ENCODE assay signal across 13 cellular contexts in genomic region chr17:57092171-57092570, GRCh38. TPM values are rescaled to one million over a fixed set of nuclear protein-coding genes. Genes with fewer than 3 reads are reported as not detected.
A peak's percentile ranks its signal among the peaks of the same experiment; 100 is the strongest.
DNase-seq lines count a peak whose midpoint lies in the region; ATAC-seq and TF ChIP-seq lines count a peak whose summit lies in the region.
"Had no signal": no experiment of that assay in that cellular context is flagged by ENCODE, and none has a peak within 500 bp of the region (broad histone marks: within the 10 kb centered on the region; RNA-seq: fewer than 3 reads in every experiment).

No MANE protein-coding gene starts in this region.

- DNase-seq in GM10266 (ENCODE audit: extremely low spot score): peak; percentile 41
- peak; percentile 66 for DNase-seq in NOMO-1 treated with dmso at 0.1 percent for 144 hours (lab: John Stamatoyannopoulos, UW; ENCODE audit: unreplicated experiment)
- no peak for DNase-seq in esophagus squamous epithelium (lab: John Stamatoyannopoulos, UW)
- DNase-seq in activated CD8-positive, alpha-beta memory T cell treated with anti-CD3 and anti-CD28 coated beads, Interleukin-2, amount 50 U/mL, for 4 hours: no peak
- no peak for DNase-seq in activated effector memory CD4-positive, alpha-beta T cell treated with anti-CD3 and anti-CD28 coated beads, Interleukin-2, amount 50 U/mL, for 16 hours
- DNase-seq: activated CD8-positive, alpha-beta T cell treated with anti-CD3 and anti-CD28 coated beads for 36 hours; NCI-H187 had no signal

- H3K9me3 ChIP-seq in esophagus squamous epithelium (no peaks in the 10 kb centered on the region), skeletal muscle tissue (ENCODE audit: control insufficient read depth in 3 of 3, low read length in 3 of 3) (no peaks in the 10 kb centered on the region)
- H3K9me3 ChIP-seq: neutrophil had no signal

- H3K27ac ChIP-seq in esophagus squamous epithelium (peak overlapping the region; percentile 25 to 99 (median 82)), skeletal muscle tissue (ENCODE audit: low read depth, low read length) (peak overlapping the region; percentile 97)
- H3K27ac ChIP-seq: cardiac muscle cell, neutrophil had no signal

- H3K36me3 ChIP-seq in esophagus squamous epithelium: no peaks in the 10 kb centered on the region
- peaks cover 0 to 5% (median 0%) of the 10 kb centered on the region in 3 donors for H3K36me3 ChIP-seq in skeletal muscle tissue (ENCODE audit: control insufficient read depth in 3 of 3, insufficient read depth in 3 of 3, low read length in 3 of 3)
- H3K36me3 ChIP-seq: cardiac muscle cell, neutrophil had no signal

- TF ChIP-seq CTCF in GM10266 (IDR thresholded peaks at IDR 0.05; ENCODE audit: control insufficient read depth, insufficient read depth, low read depth, missing control alignments) (no peak), esophagus squamous epithelium (IDR thresholded peaks at IDR 0.05) (no peak)

- peak in 1 of 4 donors; percentile 37 for TF ChIP-seq POLR2A in esophagus squamous epithelium (IDR thresholded peaks at IDR 0.05)

- peak overlapping the region; percentile 41 to 91 (median 44) for H3K9ac ChIP-seq in skeletal muscle tissue (ENCODE audit: low read depth in 1 of 3, low read length in 3 of 3)

- no peaks in the 10 kb centered on the region for H3K27me3 ChIP-seq in esophagus squamous epithelium
- no peaks in the 10 kb centered on the region for H3K27me3 ChIP-seq in skeletal muscle tissue (ENCODE audit: control insufficient read depth in 3 of 3, insufficient read depth in 3 of 3, low read length in 3 of 3)
- H3K27me3 ChIP-seq: cardiac muscle cell, neutrophil had no signal

- H3K4me1 ChIP-seq in esophagus squamous epithelium (peaks cover 17 to 81% (median 44%) of the 10 kb centered on the region in 3 donors), skeletal muscle tissue (ENCODE audit: control insufficient read depth in 3 of 3, insufficient read depth in 3 of 3, low read length in 3 of 3) (peaks cover 72 to 94% (median 90%) of the 10 kb centered on the region in 3 donors)

- no peak overlapping the region for H3K4me3 ChIP-seq in esophagus squamous epithelium
- no peak overlapping the region for H3K4me3 ChIP-seq in skeletal muscle tissue (ENCODE audit: low read length in 3 of 3)
- H3K4me3 ChIP-seq: cardiac muscle cell had no signal

- intact Hi-C loops in esophagus squamous epithelium (cut with DNase I): loop anchor here (10.0 kb wide), 1 partner anchor 87 kb away; no protein-coding TSS in a partner anchor

- ATAC-seq in GM18861 (IDR thresholded peaks at IDR 0.05; ENCODE audit: unreplicated experiment) (no peak), HG02763 (IDR thresholded peaks at IDR 0.05; ENCODE audit: unreplicated experiment) (no peak)
- ATAC-seq: activated CD8-positive, alpha-beta T cell treated with anti-CD3 and anti-CD28 coated beads for 36 hours; HCT116 had no signal

- 51% methylated on average over 2 of the region's 2 CpGs; no CpG with 5 or more reads in 1 of the 2 donors for WGBS in esophagus squamous epithelium, 2 donors

RNA-seq across cellular contexts. Expression of gene AKAP1, which starts 7.1 kb away (rescaled TPM):
- 10 to 100 TPM; 22.6 to 51.9 (median 33.3) TPM for total RNA-seq in esophagus squamous epithelium
- total RNA-seq in skeletal muscle tissue: 63.7 TPM

Comparison
In these comparisons a context has a peak if more than half of its experiments do, and no peak if none do; other contexts are left out.
1. DNase-seq: peak in GM10266 (single experiment) and NOMO-1 treated with dmso at 0.1 percent for 144 hours (single experiment); none in esophagus squamous epithelium (single experiment), activated CD8-positive, alpha-beta memory T cell treated with anti-CD3 and anti-CD28 coated beads, Interleukin-2, amount 50 U/mL, for 4 hours (single experiment) and activated effector memory CD4-positive, alpha-beta T cell treated with anti-CD3 and anti-CD28 coated beads, Interleukin-2, amount 50 U/mL, for 16 hours (single experiment).